Comparison of ENCODE assay signal across 19 cellular contexts in genomic region chr16:56684926-56685590, GRCh38. TPM values are rescaled to one million over a fixed set of nuclear protein-coding genes. Genes with fewer than 3 reads are reported as not detected.
DNase-seq lines count a peak whose midpoint lies in the region; ATAC-seq and TF ChIP-seq lines count a peak whose summit lies in the region.
"Had no signal": no experiment of that assay in that cellular context is flagged by ENCODE, and none has a peak within 500 bp of the region (broad histone marks: within the 10 kb centered on the region; RNA-seq: fewer than 3 reads in every experiment).

No MANE protein-coding gene starts in this region.

- CTCF ChIA-PET in A673 (lab: Charles Lee), result no interaction called here

- no peaks in the 10 kb centered on the region for H3K36me3 ChIP-seq in breast epithelium
- no peaks in the 10 kb centered on the region for H3K36me3 ChIP-seq in prostate gland
- no peaks in the 10 kb centered on the region for H3K36me3 ChIP-seq in upper lobe of right lung
- H3K36me3 ChIP-seq in A673 (ENCODE audit: insufficient read depth, low read length, poor library complexity, severe bottlenecking), result no peaks in the 10 kb centered on the region
- H3K36me3 ChIP-seq in colonic mucosa, result no peaks in the 10 kb centered on the region
- H3K36me3 ChIP-seq: adrenal gland, uterus had no signal

- no peak for ATAC-seq in upper lobe of right lung
- ATAC-seq: activated CD8-positive, alpha-beta memory T cell treated with anti-CD3 and anti-CD28 coated beads, Interleukin-2, amount 10 ng/mL, durations not matched to agents 7 days and 5 days; activated T-helper 17 cell treated with anti-CD3 and anti-CD28 coated beads, Interleukin-2, amount 50 U/mL, for 72 hours; naive thymus-derived CD8-positive, alpha-beta T cell had no signal

- H3K9me3 ChIP-seq in breast epithelium (no peaks in the 10 kb centered on the region), prostate gland (no peaks in the 10 kb centered on the region), upper lobe of right lung (no peaks in the 10 kb centered on the region), A673 (ENCODE audit: low read depth, low read length, poor library complexity, severe bottlenecking) (no peaks in the 10 kb centered on the region), colonic mucosa (no peaks in the 10 kb centered on the region)
- H3K9me3 ChIP-seq: adrenal gland, uterus had no signal

- DNase-seq in breast epithelium (ENCODE audit: low spot score in 2 of 2) (peak in 1 of 2 donors; percentile 76), fibroblast of gingiva (ENCODE audit: low read depth) (peak; percentile 36), prostate gland (ENCODE audit: low spot score) (peak; percentile 74), upper lobe of right lung (no peak), A673 (ENCODE audit: low spot score) (no peak), T-helper 9 cell (no peak), colonic mucosa (no peak)
- DNase-seq: activated CD4-positive, alpha-beta T cell treated with anti-CD3 and anti-CD28 coated beads for 4 hours; activated CD8-positive, alpha-beta memory T cell treated with anti-CD3 and anti-CD28 coated beads, Interleukin-2, amount 10 ng/mL, durations not matched to agents 7 days and 5 days; adrenal gland; foreskin melanocyte; H9; naive thymus-derived CD8-positive, alpha-beta T cell; NCI-H2029 treated with DMSO at 0.1 percent for 48 hours; NCI-H446 treated with DMSO at 0.1 percent for 48 hours; stimulated activated naive CD4-positive, alpha-beta T cell treated with Interleukin-2 at 50 U/mL for 16 hours; uterus had no signal

- intact Hi-C loops in breast epithelium (cut with DNase I; ENCODE audit: low total_unique reads), result no loop called here
- intact Hi-C loops in prostate gland (cut with DNase I), result loop anchor here (5.0 kb wide), 1 partner anchor 78 kb away; the partner anchor contains the start of gene MT2A
- intact Hi-C loops in upper lobe of right lung (cut with DNase I), result no loop called here
- intact Hi-C loops in A673 (cut with micrococcal nuclease; ENCODE audit: unreplicated experiment), result loop anchor here (5.0 kb wide), 1 partner anchor 78 kb away; the partner anchor contains the start of gene MT2A
- intact Hi-C loops in colonic mucosa (cut with DNase I), result no loop called here

- peak overlapping the region; percentile 75 to 88 (median 75) for H3K4me3 ChIP-seq in breast epithelium
- no peak overlapping the region for H3K4me3 ChIP-seq in prostate gland
- H3K4me3 ChIP-seq in upper lobe of right lung, result peak overlapping the region; percentile 10
- no peak overlapping the region for H3K4me3 ChIP-seq in A673 (ENCODE audit: low read depth, low read length, poor library complexity, severe bottlenecking)
- H3K4me3 ChIP-seq in colonic mucosa, result no peak overlapping the region
- H3K4me3 ChIP-seq: adrenal gland, lung, uterus had no signal

- TF ChIP-seq CTCF in breast epithelium (IDR thresholded peaks at IDR 0.05), result no peak
- TF ChIP-seq CTCF in prostate gland (IDR thresholded peaks at IDR 0.05), result no peak
- TF ChIP-seq CTCF in upper lobe of right lung (IDR thresholded peaks at IDR 0.05), result no peak
- no peak for TF ChIP-seq CTCF in A673 (conservative IDR thresholded peaks at IDR 0.05; ENCODE audit: low read depth, low read length)
- no peak for TF ChIP-seq CTCF in colonic mucosa (IDR thresholded peaks at IDR 0.05)

- H3K27me3 ChIP-seq in breast epithelium (no peaks in the 10 kb centered on the region), prostate gland (replicated peaks; ENCODE audit: insufficient read depth) (no peaks in the 10 kb centered on the region), upper lobe of right lung (no peaks in the 10 kb centered on the region), A673 (replicated peaks; ENCODE audit: insufficient read depth, low read depth, low read length, poor library complexity) (no peaks in the 10 kb centered on the region), colonic mucosa (no peaks in the 10 kb centered on the region)
- H3K27me3 ChIP-seq: adrenal gland, uterus had no signal

- H3K27ac ChIP-seq in breast epithelium (peak overlapping the region; percentile 81 to 82), prostate gland (peak overlapping the region; percentile 62 to 76), upper lobe of right lung (peak overlapping the region; percentile 24), A673 (ENCODE audit: low read depth, low read length, poor library complexity, severe bottlenecking) (no peak overlapping the region), colonic mucosa (no peak overlapping the region)
- H3K27ac ChIP-seq: uterus had no signal

- H3K9ac ChIP-seq in colonic mucosa (ENCODE audit: low read depth in 2 of 2, low read length in 2 of 2), result no peak overlapping the region

- WGBS in prostate gland, result 45% methylated on average over 4 of the region's 4 CpGs

- no TSS peak for BruUV-seq in A673 (replicated peaks; lab: Mats Ljungman, UMichigan)

- no peak for TF ChIP-seq POLR2A in breast epithelium (IDR thresholded peaks at IDR 0.05)
- no peak for TF ChIP-seq POLR2A in prostate gland (IDR thresholded peaks at IDR 0.05)

- H3K4me1 ChIP-seq in breast epithelium (peaks cover 5 to 10% of the 10 kb centered on the region in 2 donors), prostate gland (replicated peaks) (no peaks in the 10 kb centered on the region), upper lobe of right lung (peaks cover 23% of the 10 kb centered on the region), A673 (ENCODE audit: insufficient read depth, low read length, poor library complexity, severe bottlenecking) (peaks cover 6% of the 10 kb centered on the region), colonic mucosa (peaks cover 9% of the 10 kb centered on the region)
- H3K4me1 ChIP-seq: uterus had no signal

- POLR2A ChIA-PET in A673 (lab: Charles Lee; ENCODE audit: low non-redundant PET), result no interaction called here

RNA-seq across cellular contexts. Expression of gene MT1X, which starts 2.8 kb away (rescaled TPM):
- 1,000 to 10,000 TPM; 2,679 to 5,417 (median 3,885) TPM for total RNA-seq in breast epithelium
- 100 to 1,000 TPM; 268 to 697 TPM for total RNA-seq in prostate gland
- total RNA-seq in upper lobe of right lung, result 111 TPM
- 30.0 and 74.3 TPM in 2 replicates for total RNA-seq in A673 (2021)
- total RNA-seq in colonic mucosa, result 100 to 1,000 TPM; 112 to 149 TPM

RNA-seq across cellular contexts. Expression of gene MT1H, which starts 15.4 kb away (rescaled TPM):
- not detected for total RNA-seq in breast epithelium
- total RNA-seq in prostate gland, result 10 to 100 TPM in 1 of 2 donors, not detected in 1; 10.5 TPM
- 6.3 TPM for total RNA-seq in upper lobe of right lung
- 2.4 TPM in 1 of 2 replicates, not detected in the other for total RNA-seq in A673 (2021)
- 100 to 1,000 TPM in 1 of 2 donors, 10 to 100 TPM in 1; 43.8 to 180 TPM for total RNA-seq in colonic mucosa
- total RNA-seq: activated CD8-positive, alpha-beta memory T cell treated with anti-CD3 and anti-CD28 coated beads, Interleukin-2, amount 10 ng/mL, durations not matched to agents 7 days and 5 days; activated T-helper 17 cell treated with anti-CD3 and anti-CD28 coated beads, Interleukin-2, amount 50 U/mL, for 72 hours; naive thymus-derived CD8-positive, alpha-beta T cell; uterus had no signal

RNA-seq across cellular contexts. Expression of gene MT1G, which starts 17.2 kb away (rescaled TPM):
- total RNA-seq in breast epithelium (100 to 1,000 TPM in 1 of 3 donors, 10 to 100 TPM in 2; 20.0 to 224 (median 48.3) TPM), prostate gland (100 to 1,000 TPM; 189 to 745 TPM), upper lobe of right lung (23.7 TPM), A673 (2021) (10.8 and 48.8 TPM in 2 replicates), colonic mucosa (100 to 1,000 TPM; 243 to 995 TPM)
- total RNA-seq: activated T-helper 17 cell treated with anti-CD3 and anti-CD28 coated beads, Interleukin-2, amount 50 U/mL, for 72 hours; naive thymus-derived CD8-positive, alpha-beta T cell had no signal

RNA-seq across cellular contexts. Expression of gene MT1F, which starts 27.3 kb away (rescaled TPM):
- 10 to 100 TPM in 2 of 3 donors, 1 to 10 TPM in 1; 9.1 to 34.0 (median 12.1) TPM for total RNA-seq in breast epithelium
- total RNA-seq in prostate gland, result 10 to 100 TPM; 18.5 to 37.3 TPM
- total RNA-seq in upper lobe of right lung, result 9.1 TPM
- total RNA-seq in A673 (2021), result 7.7 and 26.9 TPM in 2 replicates
- 10 to 100 TPM; 35.5 to 40.0 TPM for total RNA-seq in colonic mucosa

RNA-seq across cellular contexts. Expression of gene MT1B, which starts 33.4 kb away (rescaled TPM):
- total RNA-seq in breast epithelium (not detected), prostate gland (not detected), upper lobe of right lung (not detected), A673 (2021) (not detected in 2 replicates), colonic mucosa (not detected)
- total RNA-seq: activated CD8-positive, alpha-beta memory T cell treated with anti-CD3 and anti-CD28 coated beads, Interleukin-2, amount 10 ng/mL, durations not matched to agents 7 days and 5 days; activated T-helper 17 cell treated with anti-CD3 and anti-CD28 coated beads, Interleukin-2, amount 50 U/mL, for 72 hours; adrenal gland; H9; lung; naive thymus-derived CD8-positive, alpha-beta T cell; uterus had no signal

Comparison
In these comparisons a context has a peak if more than half of its experiments do, and no peak if none do; other contexts are left out.
1. DNase-seq: peak in fibroblast of gingiva (single experiment) and prostate gland (single experiment); none in upper lobe of right lung (single experiment), A673 (single experiment), T-helper 9 cell (single experiment) and colonic mucosa (single experiment).
2. H3K27ac ChIP-seq: peak in breast epithelium (2 of 2), prostate gland (2 of 2) and upper lobe of right lung (single experiment); none in A673 (single experiment) and colonic mucosa (single experiment).
3. H3K4me3 ChIP-seq: peak in breast epithelium (3 of 3) and upper lobe of right lung (single experiment); none in prostate gland (0 of 2), A673 (single experiment) and colonic mucosa (single experiment).
4. intact Hi-C loops: an anchor here in prostate gland (5.0 kb wide) and A673 (5.0 kb wide); none called in breast epithelium, upper lobe of right lung and colonic mucosa.